In genomic region chr17:32136856-32137255, GRCh38 we compare ENCODE assay signal across 21 cellular contexts. TPM values are rescaled to one million over a fixed set of nuclear protein-coding genes. Genes with fewer than 3 reads are reported as not detected.
DNase-seq lines count a peak whose midpoint lies in the region; ATAC-seq, FAIRE-seq and TF ChIP-seq lines count a peak whose summit lies in the region.
"Had no signal": no experiment of that assay in that cellular context is flagged by ENCODE, and none has a peak within 500 bp of the region (broad histone marks: within the 10 kb centered on the region; RNA-seq: fewer than 3 reads in every experiment).

No MANE protein-coding gene starts in this region.

- H4K20me1 ChIP-seq in endothelial cell of umbilical vein (replicated peaks; ENCODE audit: control insufficient read depth, extremely low read depth, insufficient read depth, low read length), result no peaks in the 10 kb centered on the region

- ATAC-seq in HG03097 (IDR thresholded peaks at IDR 0.05; ENCODE audit: low FRiP score, unreplicated experiment) (no peak), HG03442 (IDR thresholded peaks at IDR 0.05; ENCODE audit: unreplicated experiment) (no peak)

- peak; percentile 30 for DNase-seq in DMS 273 (lab: John Stamatoyannopoulos, UW; ENCODE audit: unreplicated experiment)
- no peak for DNase-seq in DMS 273 treated with DMSO at 0.1 percent for 48 hours (lab: John Stamatoyannopoulos, UW)
- DNase-seq in BE2C, result peak; percentile 48
- DNase-seq in OCI-M1 (lab: John Stamatoyannopoulos, UW), result peak; percentile 65
- no peak for DNase-seq in endothelial cell of umbilical vein (ENCODE audit: low read depth, low spot score)
- no peak for DNase-seq in amygdala (lab: John Stamatoyannopoulos, UW)
- DNase-seq: activated effector memory CD4-positive, alpha-beta T cell treated with Interleukin-2 at 50 U/mL for 16 hours; foreskin fibroblast; hypothalamus; kidney glomerular epithelial cell; NCI-H1694 treated with DMSO at 0.1 percent for 48 hours; T1000; upper lobe of left lung had no signal

- intact Hi-C loops in endothelial cell of umbilical vein (cut with micrococcal nuclease), result loop anchor here (5.0 kb wide), 1 partner anchor 700 kb away; no protein-coding TSS in a partner anchor

- no peak overlapping the region for H2AFZ ChIP-seq in endothelial cell of umbilical vein (ENCODE audit: low read depth, low read length)

- no peaks in the 10 kb centered on the region for H3K79me2 ChIP-seq in endothelial cell of umbilical vein (ENCODE audit: control insufficient read depth, insufficient read depth, low read length)

- no TSS peak for BruUV-seq in endothelial cell of umbilical vein (replicated peaks; lab: Mats Ljungman, UMichigan)

- H3K4me3 ChIP-seq in BE2C (ENCODE audit: low read depth, low read length), result no peak overlapping the region
- H3K4me3 ChIP-seq in endothelial cell of umbilical vein (replicated peaks in 1 of 3; ENCODE audit: insufficient read depth in 1 of 3, low read depth in 1 of 3, low read length in 3 of 3), result no peak overlapping the region
- H3K4me3 ChIP-seq: SJSA1, upper lobe of left lung had no signal

- CTCF ChIA-PET in endothelial cell of umbilical vein (lab: Charles Lee), result interaction anchor here (1.3 to 2.3 kb wide), 2 partner anchors 10 to 130 kb away, joined by 4 to 12 read pairs; partner anchors contain the start of gene LRRC37B

- dilution Hi-C loops in endothelial cell of umbilical vein (cut with MboI; ENCODE audit: extremely low pct_ligation_motif_present, low sequenced_read_pairs), result no loop called here

- H3K27me3 ChIP-seq in BE2C (no peaks in the 10 kb centered on the region), endothelial cell of umbilical vein (ENCODE audit: control insufficient read depth in 2 of 2, insufficient read depth in 2 of 2, low read length in 2 of 2) (no peaks in the 10 kb centered on the region)
- H3K27me3 ChIP-seq: SJSA1, upper lobe of left lung had no signal

- no peaks in the 10 kb centered on the region for H3K9me1 ChIP-seq in endothelial cell of umbilical vein (replicated peaks; ENCODE audit: control insufficient read depth, extremely low read depth, insufficient read depth, low read length)

- FAIRE-seq in endothelial cell of umbilical vein (lab: Jason Lieb, UNC), result peak; percentile 26
- FAIRE-seq: astrocyte, colon, HTR-8/SVneo had no signal

- no peak overlapping the region for H3K27ac ChIP-seq in endothelial cell of umbilical vein (ENCODE audit: insufficient read depth, low read depth, low read length)
- H3K27ac ChIP-seq: 22Rv1, C4-2B, SJSA1 had no signal

- TF ChIP-seq CTCF in BE2C (IDR thresholded peaks at IDR 0.05; ENCODE audit: low read depth, low read length), result no peak
- TF ChIP-seq CTCF in endothelial cell of umbilical vein (IDR thresholded peaks at IDR 0.05; ENCODE audit: extremely low read depth in 1 of 2, insufficient read depth in 1 of 2, low read depth in 1 of 2, low read length in 2 of 2), result no peak

- no peak overlapping the region for H3K4me2 ChIP-seq in endothelial cell of umbilical vein (ENCODE audit: insufficient read depth, low read length)

- no peaks in the 10 kb centered on the region for H3K36me3 ChIP-seq in BE2C
- H3K36me3 ChIP-seq in endothelial cell of umbilical vein (ENCODE audit: control insufficient read depth in 2 of 2, extremely low read depth in 1 of 2, insufficient read depth in 2 of 2, low read length in 2 of 2), result no peaks in the 10 kb centered on the region
- H3K36me3 ChIP-seq: SJSA1, upper lobe of left lung had no signal

- POLR2A ChIA-PET in endothelial cell of umbilical vein (lab: Charles Lee), result no interaction called here

- H3K4me1 ChIP-seq in BE2C (no peaks in the 10 kb centered on the region), endothelial cell of umbilical vein (ENCODE audit: control insufficient read depth, extremely low read depth, insufficient read depth, low read length) (peaks cover 8% of the 10 kb centered on the region)

- H3K9me3 ChIP-seq in BE2C (no peaks in the 10 kb centered on the region; the same call in 1 of the 2 replicates), endothelial cell of umbilical vein (replicated peaks; ENCODE audit: control insufficient read depth, insufficient read depth, low read length) (no peaks in the 10 kb centered on the region)
- H3K9me3 ChIP-seq: SJSA1 had no signal

- TF ChIP-seq POLR2A in endothelial cell of umbilical vein (IDR thresholded peaks at IDR 0.05; ENCODE audit: low read depth, low read length), result no peak

- H3K9ac ChIP-seq in endothelial cell of umbilical vein (replicated peaks; ENCODE audit: extremely low read depth, insufficient read depth, low read length), result no peak overlapping the region

TF ChIP-seq in endothelial cell of umbilical vein, 7 proteins besides CTCF, POLR2A, EP300 and RAD21:
- no peak for TF ChIP-seq EZH2 (IDR thresholded peaks at IDR 0.05; ENCODE audit: borderline replicate concordance, low read depth, low read length, severe bottlenecking)
- no peak for TF ChIP-seq JUN (IDR thresholded peaks at IDR 0.05; ENCODE audit: borderline replicate concordance, insufficient read depth, insufficient read length, low read depth)
- no peak for TF ChIP-seq GATA2 (IDR thresholded peaks at IDR 0.05; ENCODE audit: insufficient read depth, insufficient read length, low read depth, low read length)
- TF ChIP-seq MYC (IDR thresholded peaks at IDR 0.05; ENCODE audit: low read depth, low read length), result no peak
- no peak for TF ChIP-seq POLR2AphosphoS5 (IDR thresholded peaks at IDR 0.05; ENCODE audit: insufficient read depth, low read depth, low read length)
- no peak for TF ChIP-seq MAX (IDR thresholded peaks at IDR 0.05; ENCODE audit: insufficient read depth, insufficient read length)

RNA-seq across cellular contexts. Expression of gene RHOT1, which starts 5.4 kb away (rescaled TPM):
- polyA plus RNA-seq in BE2C (2012; ENCODE audit: insufficient read depth, insufficient read length, low read depth), result 21.2 TPM
- 22.0 and 23.5 TPM in 2 replicates for total RNA-seq in endothelial cell of umbilical vein
- 22.1 and 28.8 TPM in 2 replicates for polyA plus RNA-seq in endothelial cell of umbilical vein
- 30.1 and 30.5 TPM in 2 replicates for polyA plus RNA-seq in endothelial cell of umbilical vein (2011; cell fraction: cytosol; rRNA removed)
- 35.8 and 46.0 TPM in 2 replicates for polyA plus RNA-seq in endothelial cell of umbilical vein (2011; cell fraction: nucleus; rRNA removed)
- polyA plus RNA-seq in endothelial cell of umbilical vein (2012), result 22.4 and 26.7 TPM in 2 replicates
- polyA minus RNA-seq in endothelial cell of umbilical vein, result 40.0 and 41.7 TPM in 2 replicates
- polyA minus RNA-seq in endothelial cell of umbilical vein (2011; cell fraction: cytosol; rRNA and poly(A)+ RNA removed), result 18.0 TPM
- 47.5 and 66.6 TPM in 2 replicates for polyA minus RNA-seq in endothelial cell of umbilical vein (2011; cell fraction: nucleus; rRNA and poly(A)+ RNA removed)

Comparison
In these comparisons a context has a peak if more than half of its experiments do, and no peak if none do; other contexts are left out.
1. DNase-seq: peak in DMS 273 (single experiment), BE2C (single experiment) and OCI-M1 (single experiment); none in DMS 273 treated with DMSO at 0.1 percent for 48 hours (single experiment), endothelial cell of umbilical vein (single experiment) and amygdala (0 of 56).